9 cellular contexts compared by ENCODE assay signal in the genomic region with DNA sequence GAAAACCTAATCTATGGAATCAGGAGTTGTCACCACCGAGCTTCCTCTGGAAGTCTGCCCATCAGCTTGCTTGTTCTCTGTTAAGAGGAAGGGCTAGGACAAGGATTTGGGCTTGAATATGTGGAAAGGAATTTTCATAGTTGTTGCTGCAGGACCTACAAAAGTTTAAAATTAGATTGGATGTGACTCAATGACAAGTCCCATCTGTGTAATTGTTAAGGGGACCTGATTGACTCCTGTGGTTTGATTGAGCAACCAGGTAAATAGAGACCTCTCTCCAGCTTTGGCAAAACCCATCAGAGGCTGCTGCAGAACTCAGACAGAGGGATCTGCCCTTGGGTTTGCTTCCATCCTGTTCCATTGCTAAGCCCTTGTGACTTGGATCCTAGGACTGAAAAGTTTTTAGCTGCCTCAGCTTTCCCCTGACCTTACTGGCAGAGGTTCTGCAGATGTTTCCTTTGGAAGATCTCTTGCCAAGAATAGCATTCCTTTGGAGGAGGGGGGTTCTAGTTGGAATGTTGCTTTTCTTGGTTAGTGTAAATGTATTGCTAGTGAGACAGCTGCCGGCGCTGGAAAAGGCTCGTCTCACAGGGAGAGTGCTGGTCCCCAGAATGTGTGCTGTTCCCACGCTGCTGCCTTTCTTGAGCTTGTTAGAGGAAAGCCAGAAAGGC. TPM values are rescaled to one million over a fixed set of nuclear protein-coding genes. Genes with fewer than 3 reads are reported as not detected.
DNase-seq lines count a peak whose midpoint lies in the region; ATAC-seq and TF ChIP-seq lines count a peak whose summit lies in the region.
"Had no signal": no experiment of that assay in that cellular context is flagged by ENCODE, and none has a peak within 500 bp of the region (broad histone marks: within the 10 kb centered on the region; RNA-seq: fewer than 3 reads in every experiment).

No MANE protein-coding gene starts in this region.

- H3K9me3 Mint-ChIP-seq in CD14-positive monocyte, result no peaks in the 10 kb centered on the region
- no peaks in the 10 kb centered on the region for H3K9me3 Mint-ChIP-seq in activated CD8-positive, alpha-beta T cell treated with anti-CD3 and anti-CD28 coated beads for 36 hours
- no peaks in the 10 kb centered on the region for H3K9me3 Mint-ChIP-seq in activated T-cell treated with anti-CD3 and anti-CD28 coated beads, Interleukin-2, amount 50 U/mL, for 4 hours

- DNase-seq in CD14-positive monocyte (ENCODE audit: low spot score) (no peak), glomerular endothelial cell (ENCODE audit: extremely low read depth, low read depth, low spot score) (peak; percentile 98), ovary (peak in 3 of 5 donors; percentile 36 to 62 (median 45)), occipital lobe (lab: John Stamatoyannopoulos, UW) (no peak), NCI-H748 treated with DMSO at 0.1 percent for 48 hours (lab: John Stamatoyannopoulos, UW) (no peak), NCI-H446 (lab: John Stamatoyannopoulos, UW) (no peak)
- DNase-seq in activated CD8-positive, alpha-beta T cell treated with anti-CD3 and anti-CD28 coated beads for 36 hours, result no peak
- DNase-seq in activated T-cell treated with anti-CD3 and anti-CD28 coated beads, Interleukin-2, amount 50 U/mL, for 4 hours, result no peak

- peaks cover 21% of the 10 kb centered on the region for H3K4me1 Mint-ChIP-seq in CD14-positive monocyte
- H3K4me1 Mint-ChIP-seq in activated CD8-positive, alpha-beta T cell treated with anti-CD3 and anti-CD28 coated beads for 36 hours (ENCODE audit: low read depth), result peaks cover 33% of the 10 kb centered on the region
- peaks cover 16% of the 10 kb centered on the region for H3K4me1 Mint-ChIP-seq in activated T-cell treated with anti-CD3 and anti-CD28 coated beads, Interleukin-2, amount 50 U/mL, for 4 hours (ENCODE audit: low read depth)

- CTCF ChIA-PET in activated CD8-positive, alpha-beta T cell treated with anti-CD3 and anti-CD28 coated beads for 36 hours (lab: Charles Lee), result interaction anchor here (1.0 to 2.7 kb wide), 6 partner anchors 11 to 305 kb away, joined by 3 to 8 read pairs (median 3); no protein-coding TSS in a partner anchor

- no peaks in the 10 kb centered on the region for H3K27me3 ChIP-seq in ovary

- H3K36me3 ChIP-seq in ovary, result no peaks in the 10 kb centered on the region

- no peak overlapping the region for H3K4me3 Mint-ChIP-seq in CD14-positive monocyte
- H3K4me3 Mint-ChIP-seq in activated CD8-positive, alpha-beta T cell treated with anti-CD3 and anti-CD28 coated beads for 36 hours, result no peak overlapping the region
- no peak overlapping the region for H3K4me3 Mint-ChIP-seq in activated T-cell treated with anti-CD3 and anti-CD28 coated beads, Interleukin-2, amount 50 U/mL, for 4 hours

- H3K4me3 ChIP-seq in ovary, result no peak overlapping the region

- 0 to 8% (median 1%) methylated on average over 5 of the region's 5 CpGs for WGBS in ovary, 3 donors

- peaks cover 6% of the 10 kb centered on the region for H3K4me1 ChIP-seq in ovary (ENCODE audit: insufficient read depth)

- H3K27me3 Mint-ChIP-seq in CD14-positive monocyte (ENCODE audit: low read depth in 3 of 3), result no peaks in the 10 kb centered on the region
- no peaks in the 10 kb centered on the region for H3K27me3 Mint-ChIP-seq in activated CD8-positive, alpha-beta T cell treated with anti-CD3 and anti-CD28 coated beads for 36 hours
- H3K27me3 Mint-ChIP-seq in activated T-cell treated with anti-CD3 and anti-CD28 coated beads, Interleukin-2, amount 50 U/mL, for 4 hours (ENCODE audit: low read depth), result no peaks in the 10 kb centered on the region

- H3K36me3 Mint-ChIP-seq in CD14-positive monocyte, result peaks cover 57 to 64% of the 10 kb centered on the region in 2 donors
- peaks cover 63% of the 10 kb centered on the region for H3K36me3 Mint-ChIP-seq in activated CD8-positive, alpha-beta T cell treated with anti-CD3 and anti-CD28 coated beads for 36 hours (ENCODE audit: low read depth)
- H3K36me3 Mint-ChIP-seq in activated T-cell treated with anti-CD3 and anti-CD28 coated beads, Interleukin-2, amount 50 U/mL, for 4 hours (ENCODE audit: insufficient read depth), result peaks cover 44% of the 10 kb centered on the region

- no peak for TF ChIP-seq POLR2A in ovary (IDR thresholded peaks at IDR 0.05)

- ATAC-seq in activated CD8-positive, alpha-beta T cell treated with anti-CD3 and anti-CD28 coated beads for 36 hours, result no peak
- no peak for ATAC-seq in activated T-cell treated with anti-CD3 and anti-CD28 coated beads, Interleukin-2, amount 50 U/mL, for 4 hours

- peak overlapping the region in 5 of 7 donors; percentile 10 to 81 (median 48) for H3K27ac Mint-ChIP-seq in CD14-positive monocyte
- H3K27ac Mint-ChIP-seq in activated CD8-positive, alpha-beta T cell treated with anti-CD3 and anti-CD28 coated beads for 36 hours, result peak overlapping the region; percentile 63

- no peak overlapping the region for H3K27ac ChIP-seq in ovary
- H3K27ac ChIP-seq: VCaP had no signal

- POLR2A ChIA-PET in activated CD8-positive, alpha-beta T cell treated with anti-CD3 and anti-CD28 coated beads for 36 hours (lab: Charles Lee), result interaction anchor here (0.8 to 2.4 kb wide), 8 partner anchors 10 to 285 kb away, joined by 3 to 13 read pairs (median 3); a partner anchor contains a TSS

- TF ChIP-seq EP300 in ovary (IDR thresholded peaks at IDR 0.05), result no peak

- intact Hi-C loops in CD14-positive monocyte (cut with micrococcal nuclease) (no loop called here), ovary (cut with DNase I) (no loop called here)
- intact Hi-C loops in activated CD8-positive, alpha-beta T cell treated with anti-CD3 and anti-CD28 coated beads for 36 hours (cut with micrococcal nuclease), result no loop called here

- H3K9me3 ChIP-seq in ovary, result no peaks in the 10 kb centered on the region

- TF ChIP-seq CTCF in CD14-positive monocyte (IDR thresholded peaks at IDR 0.05) (no peak), ovary (IDR thresholded peaks at IDR 0.05) (no peak)
- TF ChIP-seq CTCF in activated CD8-positive, alpha-beta T cell treated with anti-CD3 and anti-CD28 coated beads for 36 hours (IDR thresholded peaks at IDR 0.05), result no peak

RNA-seq across cellular contexts. Expression of a gene that starts 50.0 kb away (rescaled TPM):
- polyA plus RNA-seq in CD14-positive monocyte (10 to 100 TPM; 42.1 to 52.3 TPM), ovary (100 to 1,000 TPM; 104 to 326 TPM)
- 100 to 1,000 TPM; 543 to 552 TPM for total RNA-seq in activated CD8-positive, alpha-beta T cell treated with anti-CD3 and anti-CD28 coated beads for 36 hours
- total RNA-seq in glomerular endothelial cell (122 and 167 TPM in 2 replicates), ovary (100 to 1,000 TPM in 6 of 7 donors, 10 to 100 TPM in 1; 76.1 to 322 (median 282) TPM), occipital lobe (87.3 TPM)
- total RNA-seq in activated T-cell treated with anti-CD3 and anti-CD28 coated beads, Interleukin-2, amount 50 U/mL, for 4 hours, result 100 to 1,000 TPM; 647 to 745 (median 710) TPM

RNA-seq across cellular contexts. Expression of a gene that starts 50.2 kb away (rescaled TPM):
- polyA plus RNA-seq in CD14-positive monocyte (10 to 100 TPM; 37.6 to 40.1 TPM), ovary (10 to 100 TPM; 32.8 to 41.8 TPM)
- 10 to 100 TPM; 38.0 to 39.0 TPM for total RNA-seq in activated CD8-positive, alpha-beta T cell treated with anti-CD3 and anti-CD28 coated beads for 36 hours
- total RNA-seq in glomerular endothelial cell (47.4 and 48.2 TPM in 2 replicates), ovary (10 to 100 TPM; 27.4 to 46.5 (median 36.3) TPM), occipital lobe (29.2 TPM)
- total RNA-seq in activated T-cell treated with anti-CD3 and anti-CD28 coated beads, Interleukin-2, amount 50 U/mL, for 4 hours, result 10 to 100 TPM; 24.0 to 31.6 (median 29.3) TPM

Comparison
In these comparisons a context has a peak if more than half of its experiments do, and no peak if none do; other contexts are left out.
1. DNase-seq: peak in glomerular endothelial cell (single experiment) and ovary (3 of 5); none in CD14-positive monocyte (single experiment), activated CD8-positive, alpha-beta T cell treated with anti-CD3 and anti-CD28 coated beads for 36 hours (single experiment), occipital lobe (single experiment), activated T-cell treated with anti-CD3 and anti-CD28 coated beads, Interleukin-2, amount 50 U/mL, for 4 hours (single experiment), NCI-H748 treated with DMSO at 0.1 percent for 48 hours (single experiment) and NCI-H446 (0 of 2).